8 cellular contexts compared by ENCODE assay signal in genomic region chr2:241686649-241687425, GRCh38. TPM values are rescaled to one million over a fixed set of nuclear protein-coding genes. Genes with fewer than 3 reads are reported as not detected.
DNase-seq lines count a peak whose midpoint lies in the region; ATAC-seq and TF ChIP-seq lines count a peak whose summit lies in the region.

A gene with protein sequence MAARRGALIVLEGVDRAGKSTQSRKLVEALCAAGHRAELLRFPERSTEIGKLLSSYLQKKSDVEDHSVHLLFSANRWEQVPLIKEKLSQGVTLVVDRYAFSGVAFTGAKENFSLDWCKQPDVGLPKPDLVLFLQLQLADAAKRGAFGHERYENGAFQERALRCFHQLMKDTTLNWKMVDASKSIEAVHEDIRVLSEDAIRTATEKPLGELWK (minus strand): TSS chr2:241686815. CDS start chr2:241686783, 32 bp downstream.

- H3K4me3 ChIP-seq in osteoblast (ENCODE audit: insufficient read depth, low read length) (peak within 1 kb of the TSS; percentile 99), testis (peak within 1 kb of the TSS; percentile 93 to 94)

- POLR2A ChIA-PET in GM10248 (lab: Yijun Ruan, JAX), result interaction anchor here (0.8 to 1.5 kb wide), 3 partner anchors 11 to 15 kb away, joined by 8 to 12 read pairs (median 8); partner anchors contain the start of gene ING5

- H3K27ac Mint-ChIP-seq in activated naive CD4-positive, alpha-beta T cell treated with anti-CD3 and anti-CD28 coated beads, Interleukin-2, amount 50 U/mL, for 72 hours, result peak within 1 kb of the TSS; percentile 96 to 98

- H2AFZ ChIP-seq in osteoblast (ENCODE audit: low read length), result peak within 1 kb of the TSS; percentile 84

- H3K27ac ChIP-seq in osteoblast (ENCODE audit: low read depth, low read length), result peak within 1 kb of the TSS; percentile 93
- peak within 1 kb of the TSS; percentile 91 for H3K27ac ChIP-seq in testis

- intact Hi-C loops in testis (cut with DNase I; ENCODE audit: low total_unique reads), result no loop called here

- no peaks in the 10 kb centered on the region for H3K9me3 Mint-ChIP-seq in activated naive CD4-positive, alpha-beta T cell treated with anti-CD3 and anti-CD28 coated beads, Interleukin-2, amount 50 U/mL, for 72 hours

- DNase-seq in GM10248 (ENCODE audit: extremely low spot score) (peak; percentile 99), NCI-H1105 (lab: John Stamatoyannopoulos, UW) (peak; percentile 91), SKM-1 (lab: John Stamatoyannopoulos, UW; ENCODE audit: unreplicated experiment) (peak; percentile 86), glomerular endothelial cell (ENCODE audit: extremely low read depth, low read depth, low spot score) (peak; percentile 42), osteoblast (ENCODE audit: insufficient read length, low spot score, missing footprints) (peak; percentile 100), testis (peak; percentile 97)
- DNase-seq in activated naive CD4-positive, alpha-beta T cell treated with anti-CD3 and anti-CD28 coated beads, Interleukin-2, amount 50 U/mL, for 72 hours (ENCODE audit: low spot score in 2 of 2), result peak; percentile 96 to 98

- CTCF ChIA-PET in GM10248 (lab: Yijun Ruan, JAX), result interaction anchor here (0.6 to 3.7 kb wide), 9 partner anchors 13 to 192 kb away, joined by 3 to 13 read pairs (median 3); no protein-coding TSS in a partner anchor

- TF ChIP-seq POLR2A in testis (IDR thresholded peaks at IDR 0.05), result no peak

- no peaks in the 10 kb centered on the region for H3K9me3 ChIP-seq in osteoblast (ENCODE audit: low read depth, low read length)
- H3K9me3 ChIP-seq in testis, result no peaks in the 10 kb centered on the region

- TF ChIP-seq CTCF in GM10248 (IDR thresholded peaks at IDR 0.05; ENCODE audit: control extremely low read depth, extremely low read depth, low read depth, missing control alignments) (no peak), osteoblast (IDR thresholded peaks at IDR 0.05; ENCODE audit: extremely low read depth, low read depth, low read length) (no peak), testis (IDR thresholded peaks at IDR 0.05) (peak in 1 of 3 experiments; percentile 14)

- peak within 1 kb of the TSS; percentile 94 for H3K4me2 ChIP-seq in osteoblast (ENCODE audit: insufficient read depth, low read length)

- peaks cover 21% of the 10 kb centered on the region for H3K4me1 ChIP-seq in osteoblast (ENCODE audit: insufficient read depth, low read length)
- H3K4me1 ChIP-seq in testis, result peaks cover 20% of the 10 kb centered on the region

- peaks cover 36 to 44% of the 10 kb centered on the region in 2 donors for H3K36me3 Mint-ChIP-seq in activated naive CD4-positive, alpha-beta T cell treated with anti-CD3 and anti-CD28 coated beads, Interleukin-2, amount 50 U/mL, for 72 hours

- H3K27me3 ChIP-seq in osteoblast (ENCODE audit: insufficient read depth, low read length) (no peaks in the 10 kb centered on the region), testis (no peaks in the 10 kb centered on the region)

- WGBS in testis, 2 donors, result 1 to 4% methylated on average over 9 to 87 of the region's 102 CpGs

- peaks cover 62% of the 10 kb centered on the region for H3K79me2 ChIP-seq in osteoblast (ENCODE audit: insufficient read depth, low read length)

- H3K36me3 ChIP-seq in osteoblast (ENCODE audit: insufficient read depth, low read length), result peaks cover 47% of the 10 kb centered on the region
- H3K36me3 ChIP-seq in testis (ENCODE audit: low read depth, missing control alignments), result no peaks in the 10 kb centered on the region

- ATAC-seq in HG02610 (IDR thresholded peaks at IDR 0.05; ENCODE audit: unreplicated experiment), result peak; percentile 90
- ATAC-seq in activated naive CD4-positive, alpha-beta T cell treated with anti-CD3 and anti-CD28 coated beads, Interleukin-2, amount 50 U/mL, for 72 hours, result peak; percentile 97 to 98

- H4K20me1 ChIP-seq in osteoblast (ENCODE audit: insufficient read depth, low read length), result no peaks in the 10 kb centered on the region

RNA-seq across cellular contexts. Expression of the gene that starts here (rescaled TPM):
- total RNA-seq in activated naive CD4-positive, alpha-beta T cell treated with anti-CD3 and anti-CD28 coated beads, Interleukin-2, amount 50 U/mL, for 72 hours, result 10 to 100 TPM; 85.5 to 92.9 TPM
- total RNA-seq in glomerular endothelial cell (26.3 and 33.4 TPM in 2 replicates), osteoblast (12.7 and 14.1 TPM in 2 replicates), testis (10 to 100 TPM; 27.4 to 30.0 TPM)
- polyA plus RNA-seq in testis (ENCODE audit: insufficient read depth, low read depth, low replicate concordance), result 16.4 TPM

Comparison
In these comparisons a context has a peak if more than half of its experiments do, and no peak if none do; other contexts are left out.
1. Peak in every context shown above with its lines: DNase-seq, ATAC-seq, H3K4me3 ChIP-seq and H3K27ac ChIP-seq.
2. DNase-seq: peak in every context shown above with its lines; median percentile 100 in osteoblast; 99 in GM10248; 97 in activated naive CD4-positive, alpha-beta T cell treated with anti-CD3 and anti-CD28 coated beads, Interleukin-2, amount 50 U/mL, for 72 hours; 97 in testis; 91 in NCI-H1105; 86 in SKM-1; 42 in glomerular endothelial cell.